15 cellular contexts compared by ENCODE assay signal in genomic region chr7:1558841-1559625, GRCh38. TPM values are rescaled to one million over a fixed set of nuclear protein-coding genes. Genes with fewer than 3 reads are reported as not detected.
DNase-seq lines count a peak whose midpoint lies in the region; ATAC-seq, FAIRE-seq and TF ChIP-seq lines count a peak whose summit lies in the region.
"Had no signal": no experiment of that assay in that cellular context is flagged by ENCODE, and none has a peak within 500 bp of the region (broad histone marks: within the 10 kb centered on the region; RNA-seq: fewer than 3 reads in every experiment).

No MANE protein-coding gene starts in this region.

- no peak overlapping the region for H3K4ac ChIP-seq in H1 (replicated peaks; ENCODE audit: insufficient read length, low read depth, low read length)

- H4K91ac ChIP-seq in H1 (replicated peaks; ENCODE audit: insufficient read length, low read length) = peak overlapping the region; percentile 7

- no peaks in the 10 kb centered on the region for H3K36me3 ChIP-seq in right atrium auricular region
- H3K36me3 ChIP-seq in H1 (ENCODE audit: control insufficient read depth in 2 of 4, insufficient read depth in 4 of 4, low read length in 3 of 4) = no peaks in the 10 kb centered on the region; a peak in 1 of 8 replicates
- H3K36me3 ChIP-seq in mucosa of rectum (ENCODE audit: control insufficient read depth in 2 of 2, insufficient read depth in 2 of 2, low read length in 2 of 2) = no peaks in the 10 kb centered on the region
- no peaks in the 10 kb centered on the region for H3K36me3 ChIP-seq in endodermal cell (ENCODE audit: control insufficient read depth, insufficient read depth, low read length)
- H3K36me3 ChIP-seq: tibial artery had no signal

- H3K4me3 ChIP-seq in right cardiac atrium (ENCODE audit: low read length) (no peak overlapping the region), right atrium auricular region (no peak overlapping the region), H1 (ENCODE audit: extremely low read depth in 1 of 4, insufficient read depth in 2 of 4, low read depth in 3 of 4, low read length in 4 of 4) (no peak overlapping the region), mucosa of rectum (ENCODE audit: low read length in 2 of 2) (no peak overlapping the region), endodermal cell (ENCODE audit: low read length) (no peak overlapping the region)
- H3K4me3 ChIP-seq: tibial artery had no signal

- no peak overlapping the region for H2BK20ac ChIP-seq in H1 (ENCODE audit: low read length)

- no peak overlapping the region; the same call in 1 of the 2 replicates for H2AK5ac ChIP-seq in H1 (ENCODE audit: low read depth, low read length)

- no peak overlapping the region for H2AFZ ChIP-seq in H1 (ENCODE audit: low read length)

- TF ChIP-seq RAD21 in H1 (IDR thresholded peaks at IDR 0.05 in 1 of 2, conservative IDR thresholded peaks at IDR 0.05 in 1 of 2; ENCODE audit: low read depth in 2 of 2, low read length in 2 of 2) = no peak

- no peak overlapping the region for H3K4me3 Mint-ChIP-seq in activated CD4-positive, alpha-beta memory T cell treated with anti-CD3 and anti-CD28 coated beads, Interleukin-2, amount 10 ng/mL, durations not matched to agents 7 days and 5 days
- H3K4me3 Mint-ChIP-seq in endodermal cell = no peak overlapping the region
- H3K4me3 Mint-ChIP-seq: activated naive CD4-positive, alpha-beta T cell treated with anti-CD3 and anti-CD28 coated beads, Interleukin-2, amount 10 ng/mL, durations not matched to agents 7 days and 5 days; naive thymus-derived CD4-positive, alpha-beta T cell; T-helper 1 cell treated with Interleukin-12 subunit alpha and Interleukin-12 subunit beta and Interleukin-4 antibody, amounts not matched to agents 30 μg/mL and 1 μg/mL, for 36 hours had no signal

- H2BK120ac ChIP-seq in H1 (replicated peaks; ENCODE audit: low read depth, low read length) = no peak overlapping the region

- H3K27ac Mint-ChIP-seq in activated CD4-positive, alpha-beta memory T cell treated with anti-CD3 and anti-CD28 coated beads, Interleukin-2, amount 10 ng/mL, durations not matched to agents 7 days and 5 days = no peak overlapping the region
- H3K27ac Mint-ChIP-seq in endodermal cell = no peak overlapping the region
- H3K27ac Mint-ChIP-seq: activated naive CD4-positive, alpha-beta T cell treated with anti-CD3 and anti-CD28 coated beads, Interleukin-2, amount 10 ng/mL, durations not matched to agents 7 days and 5 days; naive thymus-derived CD4-positive, alpha-beta T cell; T-helper 1 cell treated with Interleukin-12 subunit alpha and Interleukin-12 subunit beta and Interleukin-4 antibody, amounts not matched to agents 30 μg/mL and 1 μg/mL, for 36 hours had no signal

- no peaks in the 10 kb centered on the region for H3K23me2 ChIP-seq in H1 (ENCODE audit: low read depth, low read length)

- DNase-seq in right cardiac atrium (peak in 2 of 3 donors; percentile 45 to 66), right atrium auricular region (ENCODE audit: low spot score) (no peak), H1 (ENCODE audit: low read depth in 1 of 2, low spot score in 2 of 2) (no peak), urothelium cell line (ENCODE audit: low spot score) (no peak), RPMI8226 (no peak), endodermal cell (no peak)
- no peak for DNase-seq in activated CD4-positive, alpha-beta memory T cell treated with anti-CD3 and anti-CD28 coated beads, Interleukin-2, amount 10 ng/mL, durations not matched to agents 7 days and 5 days
- DNase-seq: activated CD4-positive, CD25-positive, alpha-beta regulatory T cell treated with anti-CD3 and anti-CD28 coated beads, Interleukin-2, amount 50 U/mL, for 72 hours; activated naive CD4-positive, alpha-beta T cell treated with anti-CD3 and anti-CD28 coated beads, Interleukin-2, amount 10 ng/mL, durations not matched to agents 7 days and 5 days; naive thymus-derived CD4-positive, alpha-beta T cell; NCI-H187 treated with DMSO at 0.1 percent for 48 hours; tibial artery had no signal

- no peak overlapping the region for H3K4me2 ChIP-seq in H1 (ENCODE audit: insufficient read depth in 1 of 2, low read depth in 2 of 2, low read length in 2 of 2)

- WGBS in right cardiac atrium = 89% methylated on average over 32 of the region's 32 CpGs
- WGBS in H1 (ENCODE audit: extremely low coverage in 1 of 2, insufficient coverage in 1 of 2, insufficient read length in 1 of 2, insufficient replicate concordance in 2 of 2, low coverage in 1 of 2, low lambda C conversion rate in 2 of 2, missing lambda C conversion rate in 1 of 2), 2 experiments = 93% methylated on average over 26 of the region's 32 CpGs; no CpG with 5 or more reads in 1 of the 2 experiments
- 93% methylated on average over 15 to 32 of the region's 32 CpGs for WGBS in endodermal cell (ENCODE audit: insufficient coverage in 1 of 2, insufficient read length in 1 of 2), 2 experiments

- no peaks in the 10 kb centered on the region for H3K79me2 ChIP-seq in H1 (ENCODE audit: control insufficient read depth in 1 of 2, insufficient read depth in 2 of 2, low read length in 2 of 2)

- H2BK15ac ChIP-seq in H1 (ENCODE audit: low read length) = 0 out of 2 replicates have a peak overlapping the region, but pooled peaks have one; percentile 29

- H3K9me3 ChIP-seq in right cardiac atrium (ENCODE audit: control insufficient read depth, low read length) = no peaks in the 10 kb centered on the region
- H3K9me3 ChIP-seq in right atrium auricular region = no peaks in the 10 kb centered on the region
- H3K9me3 ChIP-seq in H1 (ENCODE audit: insufficient read depth in 2 of 2, low read depth in 1 of 2, low read length in 1 of 2) = no peaks in the 10 kb centered on the region
- no peaks in the 10 kb centered on the region for H3K9me3 ChIP-seq in mucosa of rectum (ENCODE audit: control insufficient read depth in 2 of 2, low read length in 2 of 2)
- H3K9me3 ChIP-seq in endodermal cell (ENCODE audit: control insufficient read depth, low read length) = no peaks in the 10 kb centered on the region
- H3K9me3 ChIP-seq: tibial artery had no signal

- H2BK5ac ChIP-seq in H1 (ENCODE audit: low read depth, low read length) = 0 out of 2 replicates have a peak overlapping the region, but pooled peaks have one; percentile 35

- CTCF ChIA-PET in H1 (lab: Charles Lee; ENCODE audit: partially characterized antibody) = interaction anchor here (0.6 to 3.2 kb wide), 14 partner anchors 10 to 405 kb away, joined by 3 to 18 read pairs (median 4); no protein-coding TSS in a partner anchor
- CTCF ChIA-PET in activated CD4-positive, alpha-beta memory T cell treated with anti-CD3 and anti-CD28 coated beads, Interleukin-2, amount 10 ng/mL, durations not matched to agents 7 days and 5 days (lab: Charles Lee) = no interaction called here

- no peaks in the 10 kb centered on the region for H3K4me1 ChIP-seq in right cardiac atrium (ENCODE audit: control insufficient read depth, insufficient read depth, low read length)
- peaks cover 0 to 20% of the 10 kb centered on the region in 2 donors for H3K4me1 ChIP-seq in right atrium auricular region
- H3K4me1 ChIP-seq in H1 (replicated peaks in 1 of 4; ENCODE audit: control insufficient read depth in 3 of 4, insufficient read depth in 4 of 4, low read length in 3 of 4) = peaks cover 0 to 14% (median 10%) of the 10 kb centered on the region in 4 experiments; a peak in 6 of 7 replicates
- H3K4me1 ChIP-seq in mucosa of rectum (ENCODE audit: control insufficient read depth in 2 of 2, insufficient read depth in 2 of 2, low read length in 2 of 2) = peaks cover 26 to 44% of the 10 kb centered on the region in 2 donors
- H3K4me1 ChIP-seq in endodermal cell (ENCODE audit: control insufficient read depth, insufficient read depth, low read length) = no peaks in the 10 kb centered on the region

- H2BK12ac ChIP-seq in H1 (ENCODE audit: low read depth, low read length) = peak overlapping the region; percentile 87; the same call in 1 of the 2 replicates

- no peak overlapping the region for H3K9ac ChIP-seq in H1 (replicated peaks in 1 of 4; ENCODE audit: extremely low read depth in 1 of 4, low read depth in 3 of 4, low read length in 3 of 4)
- H3K9ac ChIP-seq in mucosa of rectum (ENCODE audit: low read depth in 1 of 2, low read length in 2 of 2) = peak overlapping the region in 1 of 2 donors; percentile 48
- no peak overlapping the region for H3K9ac ChIP-seq in endodermal cell (ENCODE audit: extremely low read depth, low read length, poor library complexity, severe bottlenecking)

- POLR2A ChIA-PET in H1 (lab: Charles Lee; ENCODE audit: partially characterized antibody) = interaction anchor here (1.0 to 2.3 kb wide), 3 partner anchors 16 to 55 kb away, joined by 3 to 8 read pairs (median 6); partner anchors contain the start of gene INTS1
- POLR2A ChIA-PET in activated CD4-positive, alpha-beta memory T cell treated with anti-CD3 and anti-CD28 coated beads, Interleukin-2, amount 10 ng/mL, durations not matched to agents 7 days and 5 days (lab: Charles Lee) = no interaction called here

- H4K5ac ChIP-seq in H1 (ENCODE audit: insufficient read length, low read depth, low read length) = no peak overlapping the region

- no peak overlapping the region for H3K56ac ChIP-seq in H1 (replicated peaks; ENCODE audit: insufficient read length, low read depth, low read length)

- no peak overlapping the region; the same call in 1 of the 2 replicates for H3K18ac ChIP-seq in H1 (ENCODE audit: extremely low read depth, low read length)

- TF ChIP-seq CTCF in right atrium auricular region (IDR thresholded peaks at IDR 0.05) = no peak
- TF ChIP-seq CTCF in H1 (IDR thresholded peaks at IDR 0.05; ENCODE audit: control extremely low read depth in 1 of 3, insufficient read depth in 1 of 3, low read depth in 1 of 3, low read length in 3 of 3) = no peak
- no peak for TF ChIP-seq CTCF in endodermal cell (conservative IDR thresholded peaks at IDR 0.05)

- no peak for TF ChIP-seq EP300 in H1 (IDR thresholded peaks at IDR 0.05; ENCODE audit: borderline replicate concordance in 1 of 2, low read depth in 2 of 2, low read length in 2 of 2)

- no peaks in the 10 kb centered on the region for H3K9me3 Mint-ChIP-seq in activated CD4-positive, alpha-beta memory T cell treated with anti-CD3 and anti-CD28 coated beads, Interleukin-2, amount 10 ng/mL, durations not matched to agents 7 days and 5 days
- no peaks in the 10 kb centered on the region for H3K9me3 Mint-ChIP-seq in endodermal cell
- H3K9me3 Mint-ChIP-seq: activated naive CD4-positive, alpha-beta T cell treated with anti-CD3 and anti-CD28 coated beads, Interleukin-2, amount 10 ng/mL, durations not matched to agents 7 days and 5 days; naive thymus-derived CD4-positive, alpha-beta T cell; T-helper 1 cell treated with Interleukin-12 subunit alpha and Interleukin-12 subunit beta and Interleukin-4 antibody, amounts not matched to agents 30 μg/mL and 1 μg/mL, for 36 hours had no signal

- FAIRE-seq in H1 (lab: Jason Lieb, UNC) (no peak), urothelium cell line (lab: Jason Lieb, UNC) (peak; percentile 40)
- FAIRE-seq: GM12891 had no signal

- no peaks in the 10 kb centered on the region for H3K4me1 Mint-ChIP-seq in activated CD4-positive, alpha-beta memory T cell treated with anti-CD3 and anti-CD28 coated beads, Interleukin-2, amount 10 ng/mL, durations not matched to agents 7 days and 5 days
- H3K4me1 Mint-ChIP-seq in endodermal cell = peaks cover 14% of the 10 kb centered on the region

- H4K8ac ChIP-seq in H1 (ENCODE audit: extremely low read depth, insufficient read depth, low read length) = peak overlapping the region; percentile 51; the same call in 1 of the 2 replicates

- no peak overlapping the region for H3K27ac ChIP-seq in right cardiac atrium (ENCODE audit: low read length)
- peak overlapping the region in 1 of 2 donors; percentile 37 for H3K27ac ChIP-seq in right atrium auricular region
- H3K27ac ChIP-seq in H1 (ENCODE audit: low read depth, low read length) = no peak overlapping the region
- H3K27ac ChIP-seq in mucosa of rectum (ENCODE audit: low read depth in 2 of 2, low read length in 2 of 2) = peak overlapping the region; percentile 52 to 71
- no peak overlapping the region for H3K27ac ChIP-seq in endodermal cell (ENCODE audit: low read depth, low read length)
- H3K27ac ChIP-seq: tibial artery had no signal

- H3K27me3 ChIP-seq in right cardiac atrium (ENCODE audit: control insufficient read depth, insufficient read depth) = no peaks in the 10 kb centered on the region
- H3K27me3 ChIP-seq in right atrium auricular region = no peaks in the 10 kb centered on the region
- H3K27me3 ChIP-seq in H1 (replicated peaks in 1 of 4; ENCODE audit: control insufficient read depth in 3 of 4, extremely low read depth in 1 of 4, insufficient read depth in 3 of 4, low read length in 3 of 4) = no peaks in the 10 kb centered on the region
- no peaks in the 10 kb centered on the region for H3K27me3 ChIP-seq in mucosa of rectum (ENCODE audit: control insufficient read depth in 2 of 2, insufficient read depth in 2 of 2, low read length in 2 of 2)
- H3K27me3 ChIP-seq in endodermal cell (ENCODE audit: control insufficient read depth, insufficient read depth, low read length, poor library complexity, severe bottlenecking) = no peaks in the 10 kb centered on the region

- H3K36me3 Mint-ChIP-seq in activated CD4-positive, alpha-beta memory T cell treated with anti-CD3 and anti-CD28 coated beads, Interleukin-2, amount 10 ng/mL, durations not matched to agents 7 days and 5 days (ENCODE audit: low read depth) = no peaks in the 10 kb centered on the region
- H3K36me3 Mint-ChIP-seq in endodermal cell (ENCODE audit: low read depth) = no peaks in the 10 kb centered on the region
- H3K36me3 Mint-ChIP-seq: activated naive CD4-positive, alpha-beta T cell treated with anti-CD3 and anti-CD28 coated beads, Interleukin-2, amount 10 ng/mL, durations not matched to agents 7 days and 5 days; naive thymus-derived CD4-positive, alpha-beta T cell had no signal

- no peak overlapping the region for H3K14ac ChIP-seq in H1 (ENCODE audit: insufficient read length)

- H3K27me3 Mint-ChIP-seq in activated CD4-positive, alpha-beta memory T cell treated with anti-CD3 and anti-CD28 coated beads, Interleukin-2, amount 10 ng/mL, durations not matched to agents 7 days and 5 days = no peaks in the 10 kb centered on the region
- no peaks in the 10 kb centered on the region for H3K27me3 Mint-ChIP-seq in endodermal cell (ENCODE audit: insufficient read depth)
- H3K27me3 Mint-ChIP-seq: naive thymus-derived CD4-positive, alpha-beta T cell had no signal

- H3K79me1 ChIP-seq in H1 (ENCODE audit: low read depth, low read length) = no peaks in the 10 kb centered on the region

- H3K23ac ChIP-seq in H1 (ENCODE audit: insufficient read length) = no peak overlapping the region

- no peaks in the 10 kb centered on the region for H4K20me1 ChIP-seq in H1 (replicated peaks in 1 of 2; ENCODE audit: control insufficient read depth in 1 of 2, insufficient read depth in 2 of 2, low read length in 2 of 2)

- no peak for TF ChIP-seq POLR2A in H1 (IDR thresholded peaks at IDR 0.05; ENCODE audit: control extremely low read depth in 1 of 2, low read depth in 2 of 2, low read length in 2 of 2)

- no peak for ATAC-seq in right cardiac atrium
- ATAC-seq: naive thymus-derived CD4-positive, alpha-beta T cell had no signal

- intact Hi-C loops in right cardiac atrium (cut with DNase I) = no loop called here

RNA-seq across cellular contexts. Expression of gene TMEM184A, which starts 3.0 kb away (rescaled TPM):
- total RNA-seq in right cardiac atrium (under 1 TPM in 3 of 4 donors, not detected in 1; 0.26 to 0.62 (median 0.49) TPM), right atrium auricular region (under 1 TPM in 1 of 2 donors, not detected in 1; 0.28 TPM), endodermal cell (1 to 10 TPM; 4.6 to 5.1 TPM)
- polyA plus RNA-seq in right cardiac atrium (0.38 TPM), H1 (2011; rRNA removed) (2.1 and 3.0 TPM in 2 replicates)
- total RNA-seq in H1 (2021; fragmentation: NEBNext Ultra II Directional; extraction: Animal tissue kit (Norgen Biotek cat#: 25700)) = 1.5 and 1.8 TPM in 2 replicates
- polyA plus RNA-seq in H1 (2011; cell fraction: cytosol; rRNA removed) = 2.0 TPM
- 11.1 TPM for polyA plus RNA-seq in H1 (2011; cell fraction: nucleus; rRNA removed)
- 1.0 to 1.7 TPM (median 1.3 TPM) in 4 replicates for polyA plus RNA-seq in H1 (2012, experiment 1 of 2)
- 0.89 TPM for polyA plus RNA-seq in H1 (2012, experiment 2 of 2)
- polyA plus RNA-seq in H1 (2013, experiment 1 of 2) = 1.6 TPM
- 1.3 TPM for polyA plus RNA-seq in H1 (2013, experiment 2 of 2)
- 1.5 and 2.9 TPM in 2 replicates for polyA minus RNA-seq in H1 (2011; rRNA and poly(A)+ RNA removed)
- polyA minus RNA-seq in H1 (2011; cell fraction: cytosol; rRNA and poly(A)+ RNA removed) = 2.5 TPM
- 5.4 TPM for polyA minus RNA-seq in H1 (2011; cell fraction: nucleus; rRNA and poly(A)+ RNA removed)
- total RNA-seq in activated CD4-positive, alpha-beta memory T cell treated with anti-CD3 and anti-CD28 coated beads, Interleukin-2, amount 10 ng/mL, durations not matched to agents 7 days and 5 days = not detected
- 0.43 TPM for polyA plus RNA-seq in endodermal cell (2013, experiment 1 of 2)
- 1.1 TPM for polyA plus RNA-seq in endodermal cell (2013, experiment 2 of 2)

RNA-seq across cellular contexts. Expression of gene PSMG3, which starts 10.8 kb away (rescaled TPM):
- total RNA-seq in right cardiac atrium = 10 to 100 TPM; 11.6 to 16.2 (median 13.9) TPM
- 27.6 TPM for polyA plus RNA-seq in right cardiac atrium
- 10 to 100 TPM; 21.5 to 22.3 TPM for total RNA-seq in right atrium auricular region
- total RNA-seq in H1 (2021; fragmentation: NEBNext Ultra II Directional; extraction: Animal tissue kit (Norgen Biotek cat#: 25700)) = 30.2 and 32.0 TPM in 2 replicates
- polyA plus RNA-seq in H1 (2011; rRNA removed) = 62.0 and 69.8 TPM in 2 replicates
- polyA plus RNA-seq in H1 (2011; cell fraction: cytosol; rRNA removed) = 85.4 TPM
- 57.2 TPM for polyA plus RNA-seq in H1 (2011; cell fraction: nucleus; rRNA removed)
- polyA plus RNA-seq in H1 (2012, experiment 1 of 2) = 36.8 to 57.3 TPM (median 50.2 TPM) in 4 replicates
- 57.9 TPM for polyA plus RNA-seq in H1 (2012, experiment 2 of 2)
- 21.9 TPM for polyA plus RNA-seq in H1 (2013, experiment 1 of 2)
- 20.0 TPM for polyA plus RNA-seq in H1 (2013, experiment 2 of 2)
- polyA minus RNA-seq in H1 (2011; rRNA and poly(A)+ RNA removed) = 10.6 and 11.2 TPM in 2 replicates
- 13.8 TPM for polyA minus RNA-seq in H1 (2011; cell fraction: cytosol; rRNA and poly(A)+ RNA removed)
- 9.8 TPM for polyA minus RNA-seq in H1 (2011; cell fraction: nucleus; rRNA and poly(A)+ RNA removed)
- 10 to 100 TPM; 32.7 to 34.9 TPM for total RNA-seq in activated CD4-positive, alpha-beta memory T cell treated with anti-CD3 and anti-CD28 coated beads, Interleukin-2, amount 10 ng/mL, durations not matched to agents 7 days and 5 days
- total RNA-seq in endodermal cell = 10 to 100 TPM; 30.1 to 44.3 TPM
- 30.0 TPM for polyA plus RNA-seq in endodermal cell (2013, experiment 1 of 2)
- 30.2 TPM for polyA plus RNA-seq in endodermal cell (2013, experiment 2 of 2)

RNA-seq across cellular contexts. Expression of gene MAFK, which starts 28.5 kb away (rescaled TPM):
- total RNA-seq in right cardiac atrium = 10 to 100 TPM; 43.6 to 69.3 (median 55.9) TPM
- polyA plus RNA-seq in right cardiac atrium = 73.8 TPM
- 10 to 100 TPM; 29.6 to 70.9 TPM for total RNA-seq in right atrium auricular region
- 16.8 and 17.3 TPM in 2 replicates for total RNA-seq in H1 (2021; fragmentation: NEBNext Ultra II Directional; extraction: Animal tissue kit (Norgen Biotek cat#: 25700))
- polyA plus RNA-seq in H1 (2011; rRNA removed) = 5.5 and 6.9 TPM in 2 replicates
- polyA plus RNA-seq in H1 (2011; cell fraction: cytosol; rRNA removed) = 7.6 TPM
- 27.0 TPM for polyA plus RNA-seq in H1 (2011; cell fraction: nucleus; rRNA removed)
- polyA plus RNA-seq in H1 (2012, experiment 1 of 2) = 9.8 to 15.5 TPM (median 13.5 TPM) in 4 replicates
- 8.5 TPM for polyA plus RNA-seq in H1 (2012, experiment 2 of 2)
- 7.6 TPM for polyA plus RNA-seq in H1 (2013, experiment 1 of 2)
- 7.8 TPM for polyA plus RNA-seq in H1 (2013, experiment 2 of 2)
- polyA minus RNA-seq in H1 (2011; rRNA and poly(A)+ RNA removed) = 2.3 and 2.4 TPM in 2 replicates
- polyA minus RNA-seq in H1 (2011; cell fraction: cytosol; rRNA and poly(A)+ RNA removed) = 8.1 TPM
- polyA minus RNA-seq in H1 (2011; cell fraction: nucleus; rRNA and poly(A)+ RNA removed) = 7.7 TPM
- 10 to 100 TPM; 34.1 to 37.6 TPM for total RNA-seq in activated CD4-positive, alpha-beta memory T cell treated with anti-CD3 and anti-CD28 coated beads, Interleukin-2, amount 10 ng/mL, durations not matched to agents 7 days and 5 days
- 10 to 100 TPM in 1 of 2 donors, 1 to 10 TPM in 1; 7.7 to 10.7 TPM for total RNA-seq in endodermal cell
- 5.6 TPM for polyA plus RNA-seq in endodermal cell (2013, experiment 1 of 2)
- polyA plus RNA-seq in endodermal cell (2013, experiment 2 of 2) = 5.2 TPM

RNA-seq across cellular contexts. Expression of gene INTS1, which starts 54.8 kb away (rescaled TPM):
- total RNA-seq in right cardiac atrium (10 to 100 TPM; 30.6 to 48.3 (median 46.3) TPM), right atrium auricular region (10 to 100 TPM; 29.0 to 47.0 TPM), endodermal cell (100 to 1,000 TPM; 145 to 178 TPM)
- polyA plus RNA-seq in right cardiac atrium (39.0 TPM), H1 (2011; rRNA removed) (76.9 and 115 TPM in 2 replicates)
- total RNA-seq in H1 (2021; fragmentation: NEBNext Ultra II Directional; extraction: Animal tissue kit (Norgen Biotek cat#: 25700)) = 104 and 116 TPM in 2 replicates
- polyA plus RNA-seq in H1 (2011; cell fraction: cytosol; rRNA removed) = 49.6 TPM
- 250 TPM for polyA plus RNA-seq in H1 (2011; cell fraction: nucleus; rRNA removed)
- 41.9 to 92.6 TPM (median 87.4 TPM) in 4 replicates for polyA plus RNA-seq in H1 (2012, experiment 1 of 2)
- polyA plus RNA-seq in H1 (2012, experiment 2 of 2) = 126 TPM
- 56.2 TPM for polyA plus RNA-seq in H1 (2013, experiment 1 of 2)
- 50.8 TPM for polyA plus RNA-seq in H1 (2013, experiment 2 of 2)
- 37.2 and 46.1 TPM in 2 replicates for polyA minus RNA-seq in H1 (2011; rRNA and poly(A)+ RNA removed)
- polyA minus RNA-seq in H1 (2011; cell fraction: cytosol; rRNA and poly(A)+ RNA removed) = 61.9 TPM
- polyA minus RNA-seq in H1 (2011; cell fraction: nucleus; rRNA and poly(A)+ RNA removed) = 96.2 TPM
- 10 to 100 TPM; 79.2 to 87.5 TPM for total RNA-seq in activated CD4-positive, alpha-beta memory T cell treated with anti-CD3 and anti-CD28 coated beads, Interleukin-2, amount 10 ng/mL, durations not matched to agents 7 days and 5 days
- 71.2 TPM for polyA plus RNA-seq in endodermal cell (2013, experiment 1 of 2)
- polyA plus RNA-seq in endodermal cell (2013, experiment 2 of 2) = 59.7 TPM

Comparison
In these comparisons a context has a peak if more than half of its experiments do, and no peak if none do; other contexts are left out.
1. DNase-seq: peak in right cardiac atrium (2 of 3); none in right atrium auricular region (single experiment), H1 (0 of 2), urothelium cell line (single experiment), activated CD4-positive, alpha-beta memory T cell treated with anti-CD3 and anti-CD28 coated beads, Interleukin-2, amount 10 ng/mL, durations not matched to agents 7 days and 5 days (single experiment), RPMI8226 (single experiment) and endodermal cell (single experiment).
2. H3K27ac ChIP-seq: peak in mucosa of rectum (2 of 2); none in right cardiac atrium (single experiment), H1 (single experiment) and endodermal cell (single experiment).